ENCODE assay signal across 1 cellular context in the genomic region with DNA sequence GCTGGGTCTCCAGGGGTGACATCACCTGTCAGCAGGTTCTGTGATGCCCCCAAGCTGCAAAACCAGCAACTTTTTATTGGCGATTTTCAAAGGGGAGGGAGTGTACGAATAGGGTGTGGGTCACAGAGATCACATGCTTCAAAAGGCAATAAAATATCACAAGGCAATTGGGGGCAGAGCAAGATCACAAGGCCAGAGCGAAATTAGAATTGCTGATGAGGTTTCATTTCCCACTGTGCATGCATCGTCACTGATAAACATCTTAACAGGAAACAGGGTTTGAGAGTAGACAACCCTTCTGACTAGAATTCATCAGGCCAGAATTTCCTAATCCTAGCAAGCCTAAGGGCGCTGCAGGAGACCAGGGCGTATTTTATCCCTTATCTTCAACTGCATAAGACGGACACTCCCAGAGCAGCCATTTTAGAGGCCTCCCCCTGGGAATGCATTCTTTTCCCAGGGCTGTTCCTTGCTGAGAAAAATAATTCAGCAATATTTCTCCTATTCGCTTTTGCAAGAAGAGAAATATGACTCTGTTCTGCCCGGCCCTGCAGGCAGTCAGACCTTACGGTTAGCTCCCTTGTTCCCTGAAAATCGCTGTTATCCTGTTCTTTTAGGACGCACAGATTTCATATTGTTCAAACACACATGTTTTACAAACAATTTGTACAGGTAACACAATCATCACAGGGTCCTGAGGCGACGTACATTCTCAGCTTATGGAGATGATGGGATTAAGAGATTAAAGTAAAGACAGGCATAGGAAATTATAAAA.
TF ChIP-seq lines count a peak whose summit lies in the region.

No MANE protein-coding gene starts in this region.

TF ChIP-seq in K562, 482 proteins besides CTCF, POLR2A, EP300 and RAD21:
- TF ChIP-seq TRIM24 (IDR thresholded peaks at IDR 0.05): peak in 1 of 2 experiments; percentile 45; a peak in 1 of 4 replicates
- peak in 1 of 2 experiments; percentile 77; a peak in 1 of 3 replicates for TF ChIP-seq CBX3 (IDR thresholded peaks at IDR 0.05; ENCODE audit: borderline replicate concordance in 1 of 2, low read length in 2 of 2)
- peak; percentile 91 for TF ChIP-seq CBX5 (IDR thresholded peaks at IDR 0.05; ENCODE audit: borderline replicate concordance, low read depth)
- peak; percentile 62; the same call in 1 of the 2 replicates for TF ChIP-seq CBX1 (IDR thresholded peaks at IDR 0.05; ENCODE audit: low read depth)
- TF ChIP-seq TRIM28 (IDR thresholded peaks at IDR 0.05): peak; percentile 93
TF ChIP-seq in K562: peak in this region for 5; not testable (repeated sequence) for 477.
